13 cellular contexts compared by ENCODE assay signal in genomic region chr9:94347451-94347850, GRCh38. TPM values are rescaled to one million over a fixed set of nuclear protein-coding genes. Genes with fewer than 3 reads are reported as not detected.
A peak's percentile ranks its signal among the peaks of the same experiment; 100 is the strongest.
DNase-seq lines count a peak whose midpoint lies in the region; ATAC-seq and TF ChIP-seq lines count a peak whose summit lies in the region.
"Not testable (repeated sequence)": the region's sequence is repeated elsewhere in the genome, so short reads cannot be mapped to it uniquely, and the experiment has no call there.
"Had no signal": no experiment of that assay in that cellular context is flagged by ENCODE, and none has a peak within 500 bp of the region (broad histone marks: within the 10 kb centered on the region; RNA-seq: fewer than 3 reads in every experiment).

No MANE protein-coding gene starts in this region.

- H3K27ac ChIP-seq in neutrophil = peak overlapping the region; percentile 69

- H3K4me3 Mint-ChIP-seq in activated CD4-positive, alpha-beta T cell treated with anti-CD3 and anti-CD28 coated beads for 36 hours; activated T-cell treated with anti-CD3 and anti-CD28 coated beads, Interleukin-2, amount 50 U/mL, for 24 hours; activated naive CD8-positive, alpha-beta T cell treated with anti-CD3 and anti-CD28 coated beads, Interleukin-2, amount 50 U/mL, for 24 hours: not testable (repeated sequence)
- peak overlapping the region; percentile 39 for H3K4me3 Mint-ChIP-seq in stimulated activated effector memory CD8-positive, alpha-beta T cell treated with anti-CD3 and anti-CD28 coated beads, Interleukin-12 subunit alpha, Interleukin-12 subunit beta, amount 100 ng/mL, for 72 hours

- not testable (repeated sequence) for H3K4me1 Mint-ChIP-seq in activated CD4-positive, alpha-beta T cell treated with anti-CD3 and anti-CD28 coated beads for 36 hours; activated T-cell treated with anti-CD3 and anti-CD28 coated beads, Interleukin-2, amount 50 U/mL, for 24 hours (ENCODE audit: low read depth); activated naive CD8-positive, alpha-beta T cell treated with anti-CD3 and anti-CD28 coated beads, Interleukin-2, amount 50 U/mL, for 24 hours; stimulated activated effector memory CD8-positive, alpha-beta T cell treated with anti-CD3 and anti-CD28 coated beads, Interleukin-12 subunit alpha, Interleukin-12 subunit beta, amount 100 ng/mL, for 72 hours

- H3K36me3 ChIP-seq in neutrophil = not testable (repeated sequence)

- not testable (repeated sequence) for H3K27me3 Mint-ChIP-seq in activated CD4-positive, alpha-beta T cell treated with anti-CD3 and anti-CD28 coated beads for 36 hours; activated T-cell treated with anti-CD3 and anti-CD28 coated beads, Interleukin-2, amount 50 U/mL, for 24 hours; activated naive CD8-positive, alpha-beta T cell treated with anti-CD3 and anti-CD28 coated beads, Interleukin-2, amount 50 U/mL, for 24 hours

- intact Hi-C loops in activated CD4-positive, alpha-beta T cell treated with anti-CD3 and anti-CD28 coated beads for 36 hours (cut with DNase I, micrococcal nuclease); Right ventricle myocardium inferior (cut with DNase I): not testable (repeated sequence)

- DNase-seq in NCI-H82 (lab: John Stamatoyannopoulos, UW) (peak; percentile 14), Right ventricle myocardium inferior (ENCODE audit: missing footprints) (peak; percentile 30)
- not testable (repeated sequence) for DNase-seq in activated CD4-positive, alpha-beta T cell treated with anti-CD3 and anti-CD28 coated beads for 36 hours; activated T-cell treated with anti-CD3 and anti-CD28 coated beads, Interleukin-2, amount 50 U/mL, for 24 hours; activated naive CD8-positive, alpha-beta T cell treated with anti-CD3 and anti-CD28 coated beads, Interleukin-2, amount 50 U/mL, for 24 hours; stimulated activated effector memory CD8-positive, alpha-beta T cell treated with anti-CD3 and anti-CD28 coated beads, Interleukin-12 subunit alpha, Interleukin-12 subunit beta, amount 100 ng/mL, for 72 hours (ENCODE audit: low spot score in 2 of 2)

- not testable (repeated sequence) for TF ChIP-seq CTCF in neutrophil (IDR thresholded peaks at IDR 0.05)

- POLR2A ChIA-PET in activated CD4-positive, alpha-beta T cell treated with anti-CD3 and anti-CD28 coated beads for 36 hours (lab: Charles Lee) = not testable (repeated sequence)

- not testable (repeated sequence) for H3K9me3 Mint-ChIP-seq in activated CD4-positive, alpha-beta T cell treated with anti-CD3 and anti-CD28 coated beads for 36 hours (ENCODE audit: low read depth); activated T-cell treated with anti-CD3 and anti-CD28 coated beads, Interleukin-2, amount 50 U/mL, for 24 hours; activated naive CD8-positive, alpha-beta T cell treated with anti-CD3 and anti-CD28 coated beads, Interleukin-2, amount 50 U/mL, for 24 hours; stimulated activated effector memory CD8-positive, alpha-beta T cell treated with anti-CD3 and anti-CD28 coated beads, Interleukin-12 subunit alpha, Interleukin-12 subunit beta, amount 100 ng/mL, for 72 hours

- CTCF ChIA-PET in activated CD4-positive, alpha-beta T cell treated with anti-CD3 and anti-CD28 coated beads for 36 hours (lab: Charles Lee) = not testable (repeated sequence)

- H3K4me3 ChIP-seq in neutrophil (ENCODE audit: low read depth in 1 of 2, low read length in 1 of 2) = not testable (repeated sequence)

- peak overlapping the region; percentile 69 for H3K27ac Mint-ChIP-seq in activated CD4-positive, alpha-beta T cell treated with anti-CD3 and anti-CD28 coated beads for 36 hours
- peak overlapping the region; percentile 55 for H3K27ac Mint-ChIP-seq in activated T-cell treated with anti-CD3 and anti-CD28 coated beads, Interleukin-2, amount 50 U/mL, for 24 hours
- peak overlapping the region; percentile 41 for H3K27ac Mint-ChIP-seq in activated naive CD8-positive, alpha-beta T cell treated with anti-CD3 and anti-CD28 coated beads, Interleukin-2, amount 50 U/mL, for 24 hours
- H3K27ac Mint-ChIP-seq in stimulated activated effector memory CD8-positive, alpha-beta T cell treated with anti-CD3 and anti-CD28 coated beads, Interleukin-12 subunit alpha, Interleukin-12 subunit beta, amount 100 ng/mL, for 72 hours = peak overlapping the region; percentile 95

- not testable (repeated sequence) for H3K27me3 ChIP-seq in neutrophil

- peaks cover 12 to 14% of the 10 kb centered on the region in 2 experiments for H3K4me1 ChIP-seq in neutrophil (ENCODE audit: control insufficient read depth in 1 of 2, insufficient read depth in 1 of 2, low read depth in 1 of 2, low read length in 1 of 2)

- ATAC-seq in activated CD4-positive, alpha-beta T cell treated with anti-CD3 and anti-CD28 coated beads for 36 hours; activated naive CD8-positive, alpha-beta T cell treated with anti-CD3 and anti-CD28 coated beads, Interleukin-2, amount 50 U/mL, for 24 hours; Right ventricle myocardium inferior; stimulated activated effector memory CD8-positive, alpha-beta T cell treated with anti-CD3 and anti-CD28 coated beads, Interleukin-12 subunit alpha, Interleukin-12 subunit beta, amount 100 ng/mL, for 72 hours: not testable (repeated sequence)

- not testable (repeated sequence) for H3K9me3 ChIP-seq in neutrophil

- H3K36me3 Mint-ChIP-seq in activated CD4-positive, alpha-beta T cell treated with anti-CD3 and anti-CD28 coated beads for 36 hours (ENCODE audit: low read depth); activated T-cell treated with anti-CD3 and anti-CD28 coated beads, Interleukin-2, amount 50 U/mL, for 24 hours (ENCODE audit: low read depth); activated naive CD8-positive, alpha-beta T cell treated with anti-CD3 and anti-CD28 coated beads, Interleukin-2, amount 50 U/mL, for 24 hours (ENCODE audit: low read depth); stimulated activated effector memory CD8-positive, alpha-beta T cell treated with anti-CD3 and anti-CD28 coated beads, Interleukin-12 subunit alpha, Interleukin-12 subunit beta, amount 100 ng/mL, for 72 hours: not testable (repeated sequence)

RNA-seq across cellular contexts. Expression of gene NUTM2F, which starts 19.0 kb away (rescaled TPM):
- not detected for total RNA-seq in activated CD4-positive, alpha-beta T cell treated with anti-CD3 and anti-CD28 coated beads for 36 hours
- total RNA-seq in Right ventricle myocardium inferior = not detected
- total RNA-seq: Calu3; CD4-positive, alpha-beta memory T cell; Daoy; G401; H4; H9 had no signal

Comparison
In these comparisons a context has a peak if more than half of its experiments do, and no peak if none do; other contexts are left out.
1. H3K27ac Mint-ChIP-seq: peak in every context shown above with its lines; median percentile 95 in stimulated activated effector memory CD8-positive, alpha-beta T cell treated with anti-CD3 and anti-CD28 coated beads, Interleukin-12 subunit alpha, Interleukin-12 subunit beta, amount 100 ng/mL, for 72 hours; 69 in activated CD4-positive, alpha-beta T cell treated with anti-CD3 and anti-CD28 coated beads for 36 hours; 55 in activated T-cell treated with anti-CD3 and anti-CD28 coated beads, Interleukin-2, amount 50 U/mL, for 24 hours; 41 in activated naive CD8-positive, alpha-beta T cell treated with anti-CD3 and anti-CD28 coated beads, Interleukin-2, amount 50 U/mL, for 24 hours.